ENCODE assay signal across 19 cellular contexts in genomic region chr3:171748341-171748918, GRCh38.
DNase-seq lines count a peak whose midpoint lies in the region; ATAC-seq and TF ChIP-seq lines count a peak whose summit lies in the region.
"Had no signal": no experiment of that assay in that cellular context is flagged by ENCODE, and none has a peak within 500 bp of the region (broad histone marks: within the 10 kb centered on the region; RNA-seq: fewer than 3 reads in every experiment).

No MANE protein-coding gene starts in this region.

- no peak for ATAC-seq in WTC11
- no peak for ATAC-seq in GM18519 (IDR thresholded peaks at IDR 0.05; ENCODE audit: low FRiP score, unreplicated experiment)
- no peak for ATAC-seq in HG02678 (IDR thresholded peaks at IDR 0.05; ENCODE audit: unreplicated experiment)
- no peak for ATAC-seq in HG03354 (IDR thresholded peaks at IDR 0.05; ENCODE audit: poor library complexity, severe bottlenecking, unreplicated experiment)
- ATAC-seq: right lobe of liver had no signal

- H3K79me2 ChIP-seq in GM23248 (ENCODE audit: insufficient read depth) (no peaks in the 10 kb centered on the region), MM.1S (ENCODE audit: low read length) (no peaks in the 10 kb centered on the region)

- no peak overlapping the region for H3K27ac ChIP-seq in GM23248
- no peak overlapping the region for H3K27ac ChIP-seq in MM.1S (ENCODE audit: low read length)
- H3K27ac ChIP-seq: right lobe of liver had no signal

- peaks cover 28% of the 10 kb centered on the region for H3K9me3 Mint-ChIP-seq in WTC11
- no peaks in the 10 kb centered on the region for H3K9me3 Mint-ChIP-seq in nephron

- H2AFZ ChIP-seq in GM23248 (no peak overlapping the region), MM.1S (ENCODE audit: low read length) (no peak overlapping the region)

- peak overlapping the region; percentile 8; the same call in 1 of the 2 replicates for H3K27ac Mint-ChIP-seq in WTC11
- peak overlapping the region; percentile 13 to 21 (median 20) for H3K27ac Mint-ChIP-seq in nephron

- H3K36me3 Mint-ChIP-seq in WTC11 = peaks cover 21% of the 10 kb centered on the region
- peaks cover 6% of the 10 kb centered on the region for H3K36me3 Mint-ChIP-seq in nephron (ENCODE audit: low read depth)

- TF ChIP-seq CTCF in WTC11 (IDR thresholded peaks at IDR 0.05) (no peak), nephron (IDR thresholded peaks at IDR 0.05; ENCODE audit: unreplicated experiment in 3 of 3) (no peak), MM.1S (IDR thresholded peaks at IDR 0.05; ENCODE audit: low read length) (no peak)

- H3F3A ChIP-seq in GM23248 (ENCODE audit: insufficient read depth) = 0 out of 2 replicates have a peak, but pooled peaks cover 5% of the 10 kb centered on the region
- H3F3A ChIP-seq in MM.1S (ENCODE audit: insufficient read depth, low read length) = no peaks in the 10 kb centered on the region

- peaks cover 26% of the 10 kb centered on the region for H3K4me1 Mint-ChIP-seq in WTC11
- H3K4me1 Mint-ChIP-seq in nephron = peaks cover 44% of the 10 kb centered on the region

- POLR2A ChIA-PET in WTC11 (lab: Charles Lee) = no interaction called here

- H3K27me3 ChIP-seq in GM23248 (replicated peaks; ENCODE audit: insufficient read depth) = no peaks in the 10 kb centered on the region
- no peaks in the 10 kb centered on the region for H3K27me3 ChIP-seq in MM.1S (replicated peaks; ENCODE audit: insufficient read depth, low read length)
- H3K27me3 ChIP-seq: right lobe of liver had no signal

- no peak overlapping the region for H3K4me3 ChIP-seq in GM23248
- no peak overlapping the region for H3K4me3 ChIP-seq in MM.1S (ENCODE audit: low read length)
- H3K4me3 ChIP-seq: right lobe of liver had no signal

- H3K9ac ChIP-seq in GM23248 = no peak overlapping the region
- no peak overlapping the region for H3K9ac ChIP-seq in MM.1S (ENCODE audit: low read length)

- CTCF ChIA-PET in WTC11 (lab: Charles Lee) = interaction anchor here (1.6 kb wide), 1 partner anchor 24 kb away, joined by 6 read pairs; no protein-coding TSS in a partner anchor

- H3K9me3 ChIP-seq in GM23248 (ENCODE audit: low read depth) (no peaks in the 10 kb centered on the region), MM.1S (replicated peaks; ENCODE audit: insufficient read depth, low read length) (no peaks in the 10 kb centered on the region)
- H3K9me3 ChIP-seq: right lobe of liver had no signal

- H3K4me2 ChIP-seq in GM23248 (ENCODE audit: unreplicated experiment) (no peak overlapping the region), MM.1S (ENCODE audit: low read depth, low read length) (no peak overlapping the region)

- DNase-seq in GM23248 (peak; percentile 6), WTC11 (ENCODE audit: low spot score) (no peak), fibroblast of gingiva (ENCODE audit: low read depth) (peak; percentile 53), MM.1S (no peak)
- DNase-seq: activated CD4-positive, alpha-beta T cell treated with anti-CD3 and anti-CD28 coated beads for 1 hour; activated effector memory CD4-positive, alpha-beta T cell treated with anti-CD3 and anti-CD28 coated beads, Interleukin-2, amount 50 U/mL, for 16 hours; effector CD8-positive, alpha-beta T cell; EL; foreskin melanocyte; Kasumi-1; NCI-H1694; NCI-H345; right lobe of liver; SHP77; stimulated activated CD4-positive, alpha-beta T cell treated with anti-CD3 and anti-CD28 coated beads, Interleukin-2, amount 100 ng/mL, for 24 hours had no signal

- H3K4me3 Mint-ChIP-seq in WTC11 (no peak overlapping the region), nephron (peak overlapping the region in 1 of 3 experiments; percentile 1)

- no peaks in the 10 kb centered on the region for H4K20me1 ChIP-seq in GM23248 (ENCODE audit: insufficient read depth)
- no peaks in the 10 kb centered on the region for H4K20me1 ChIP-seq in MM.1S (ENCODE audit: insufficient read depth, low read length)

- H3K4me1 ChIP-seq in GM23248 (ENCODE audit: insufficient read depth) (peaks cover 14% of the 10 kb centered on the region), MM.1S (ENCODE audit: low read length) (no peaks in the 10 kb centered on the region)

- in situ Hi-C loops in GM23248 (cut with MboI) = no loop called here

- H3K27me3 Mint-ChIP-seq in WTC11 (ENCODE audit: low read depth) (no peaks in the 10 kb centered on the region), nephron (ENCODE audit: low read depth) (no peaks in the 10 kb centered on the region)

- WGBS in GM23248 (ENCODE audit: low coverage in 1 of 2, low lambda C conversion rate in 2 of 2, missing lambda C conversion rate in 2 of 2), 2 experiments = 45 to 52% methylated on average over 3 of the region's 3 CpGs

- no peaks in the 10 kb centered on the region for H3K9me2 ChIP-seq in GM23248 (ENCODE audit: insufficient read depth)
- no peaks in the 10 kb centered on the region for H3K9me2 ChIP-seq in MM.1S (replicated peaks; ENCODE audit: insufficient read depth, low read length)

- no peaks in the 10 kb centered on the region for H3K36me3 ChIP-seq in GM23248 (ENCODE audit: low read depth)
- H3K36me3 ChIP-seq in MM.1S (replicated peaks; ENCODE audit: insufficient read depth, low read length) = no peaks in the 10 kb centered on the region
- H3K36me3 ChIP-seq: right lobe of liver had no signal

TF ChIP-seq in WTC11, 78 proteins besides CTCF, POLR2A, EP300 and RAD21 (continues in another document):
- no peak for TF ChIP-seq ATF1 (CRISPR knock-in tag; IDR thresholded peaks at IDR 0.05)
- TF ChIP-seq NR2C2 (CRISPR knock-in tag; IDR thresholded peaks at IDR 0.05) = no peak
- no peak for TF ChIP-seq MAX (CRISPR knock-in tag; IDR thresholded peaks at IDR 0.05)
- no peak for TF ChIP-seq RELA (CRISPR knock-in tag; IDR thresholded peaks at IDR 0.05; ENCODE audit: borderline replicate concordance)
- no peak for TF ChIP-seq CREB1 (CRISPR knock-in tag; IDR thresholded peaks at IDR 0.05)
- no peak for TF ChIP-seq TEAD4 (CRISPR knock-in tag; IDR thresholded peaks at IDR 0.05)
- no peak for TF ChIP-seq ATF2 (CRISPR knock-in tag; IDR thresholded peaks at IDR 0.05; ENCODE audit: borderline replicate concordance, low read depth)
- no peak for TF ChIP-seq NFE2L1 (CRISPR knock-in tag; IDR thresholded peaks at IDR 0.05)
- TF ChIP-seq SOX15 (CRISPR knock-in tag; IDR thresholded peaks at IDR 0.05) = no peak
- TF ChIP-seq USF1 (CRISPR knock-in tag; IDR thresholded peaks at IDR 0.05) = no peak
- no peak for TF ChIP-seq RORB (CRISPR knock-in tag; IDR thresholded peaks at IDR 0.05)
- TF ChIP-seq ZNF671 (CRISPR knock-in tag; IDR thresholded peaks at IDR 0.05) = no peak
- no peak for TF ChIP-seq ZNF512 (CRISPR knock-in tag; IDR thresholded peaks at IDR 0.05; ENCODE audit: borderline replicate concordance)
- no peak for TF ChIP-seq NFATC4 (CRISPR knock-in tag; IDR thresholded peaks at IDR 0.05)
- no peak for TF ChIP-seq NR1H2 (CRISPR knock-in tag; IDR thresholded peaks at IDR 0.05)
- TF ChIP-seq ZBTB43 (CRISPR knock-in tag; IDR thresholded peaks at IDR 0.05) = no peak

Comparison
In these comparisons a context has a peak if more than half of its experiments do, and no peak if none do; other contexts are left out.
1. DNase-seq: peak in GM23248 (single experiment) and fibroblast of gingiva (single experiment); none in WTC11 (single experiment) and MM.1S (single experiment).